In genomic region chr7:158344706-158345300, GRCh38 we compare ENCODE assay signal across 20 cellular contexts.
"Had no signal": no experiment of that assay in that cellular context is flagged by ENCODE, and none has a peak within 500 bp of the region (broad histone marks: within the 10 kb centered on the region; RNA-seq: fewer than 3 reads in every experiment).

No MANE protein-coding gene starts in this region.

- H3K4me3 Mint-ChIP-seq: naive thymus-derived CD8-positive, alpha-beta T cell had no signal

- H3K27me3 ChIP-seq: colonic mucosa, pancreas, right lobe of liver, stomach, uterus had no signal

- H3K36me3 ChIP-seq: colonic mucosa, pancreas, prostate gland, right lobe of liver, stomach, thoracic aorta, uterus had no signal

- H3K27ac Mint-ChIP-seq: naive thymus-derived CD8-positive, alpha-beta T cell had no signal

- DNase-seq: colonic mucosa; dermis blood vessel endothelial cell; effector CD4-positive, alpha-beta T cell; foreskin melanocyte; left colon; mammary epithelial cell; mucosa of descending colon; right lobe of liver; stimulated activated CD4-positive, alpha-beta T cell treated with anti-CD3 and anti-CD28 coated beads, Interleukin-12 subunit alpha, Interleukin-12 subunit beta, amount 100 ng/mL, for 4 hours; stimulated activated naive CD4-positive, alpha-beta T cell; stomach; substantia nigra; trophoblast cell; uterus had no signal

- H3K36me3 Mint-ChIP-seq: naive thymus-derived CD8-positive, alpha-beta T cell had no signal

- H3K4me3 ChIP-seq: colonic mucosa, hepatocyte, mucosa of descending colon, pancreas, prostate gland, right lobe of liver, skin epidermis, stomach, thoracic aorta, uterus had no signal

- ATAC-seq: left colon; mucosa of descending colon; naive thymus-derived CD8-positive, alpha-beta T cell; pancreas; right lobe of liver had no signal

- H3K4me1 ChIP-seq: colonic mucosa, pancreas, prostate gland, right lobe of liver, stomach, uterus had no signal

- H3K9me3 ChIP-seq: colonic mucosa, mucosa of descending colon, pancreas, prostate gland, right lobe of liver, stomach, thoracic aorta, uterus had no signal

- H3K27ac ChIP-seq: colonic mucosa, hepatocyte, pancreas, prostate gland, right lobe of liver, skin epidermis, stomach, thoracic aorta, uterus had no signal
